Comparison of ENCODE assay signal across 8 cellular contexts in genomic region chr1:117707371-117707770, GRCh38.
"Had no signal": no experiment of that assay in that cellular context is flagged by ENCODE, and none has a peak within 500 bp of the region (broad histone marks: within the 10 kb centered on the region; RNA-seq: fewer than 3 reads in every experiment).

No MANE protein-coding gene starts in this region.

- H3K27ac Mint-ChIP-seq: IgD-negative memory B cell had no signal

- H3K27ac ChIP-seq: HL-60, KMS-11 had no signal

- H3K9ac ChIP-seq: KMS-11 had no signal

- H3K4me2 ChIP-seq: KMS-11 had no signal

- H3K4me3 Mint-ChIP-seq: IgD-negative memory B cell had no signal

- H3K4me1 Mint-ChIP-seq: IgD-negative memory B cell had no signal

- FAIRE-seq: HepG2, HTR-8/SVneo had no signal

- ATAC-seq: HepG2 had no signal

- DNase-seq: IMR-90, KBM-7, KG1 had no signal
